In the genomic region with DNA sequence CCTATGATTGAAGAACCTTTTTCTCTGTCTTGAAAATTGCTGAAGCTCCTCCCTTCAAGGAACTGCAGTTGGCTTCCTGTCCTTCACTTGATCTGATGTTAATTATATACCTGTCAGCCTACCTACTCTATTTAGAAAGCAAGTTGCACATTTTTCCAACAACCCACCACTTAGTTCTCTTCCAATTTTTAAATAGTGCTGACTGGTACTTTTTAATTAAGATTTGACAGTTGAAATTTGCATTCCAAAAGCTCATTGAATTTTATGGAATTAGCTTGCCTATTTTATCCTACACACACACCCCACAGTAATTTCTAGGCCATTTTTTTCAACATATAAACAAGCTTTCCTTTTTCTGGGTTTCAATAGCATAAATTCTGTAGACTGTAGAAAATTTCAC, we compare ENCODE assay signal across 28 cellular contexts.
"Had no signal": no experiment of that assay in that cellular context is flagged by ENCODE, and none has a peak within 500 bp of the region (broad histone marks: within the 10 kb centered on the region; RNA-seq: fewer than 3 reads in every experiment).

No MANE protein-coding gene starts in this region.

- DNase-seq: activated CD4-positive, alpha-beta memory T cell treated with anti-CD3 and anti-CD28 coated beads, Interleukin-2, amount 10 ng/mL, durations not matched to agents 7 days and 5 days; activated CD4-positive, alpha-beta T cell treated with anti-CD3 and anti-CD28 coated beads for 1 hour; activated CD4-positive, alpha-beta T cell treated with anti-CD3 and anti-CD28 coated beads for 48 hours; activated CD4-positive, CD25-positive, alpha-beta regulatory T cell; activated CD8-positive, alpha-beta memory T cell treated with anti-CD3 and anti-CD28 coated beads for 24 hours; activated CD8-positive, alpha-beta memory T cell treated with anti-CD3 and anti-CD28 coated beads, Interleukin-2, amount 10 ng/mL, durations not matched to agents 7 days and 5 days; activated CD8-positive, alpha-beta memory T cell treated with anti-CD3 and anti-CD28 coated beads, Interleukin-2, amount 50 U/mL, for 48 hours; activated effector memory CD4-positive, alpha-beta T cell treated with anti-CD3 and anti-CD28 coated beads, Interleukin-2, amount 50 U/mL, for 16 hours; activated naive CD4-positive, alpha-beta T cell; activated T-cell treated with anti-CD3 and anti-CD28 coated beads, Interleukin-2, amount 50 U/mL, for 72 hours; adrenal gland; body of pancreas; NCI-H1092 treated with DMSO at 0.1 percent for 48 hours; NCI-H146; NCI-H187; NCI-H2029 treated with DMSO at 0.1 percent for 48 hours; NCI-H2107; NCI-H2171; NCI-H510A; NCI-H526; NCI-H774; Right ventricle myocardium superior; T1000; WERI-Rb-1 had no signal

- H3K27ac Mint-ChIP-seq: activated CD4-positive, alpha-beta memory T cell treated with anti-CD3 and anti-CD28 coated beads, Interleukin-2, amount 10 ng/mL, durations not matched to agents 7 days and 5 days; activated CD8-positive, alpha-beta memory T cell treated with anti-CD3 and anti-CD28 coated beads, Interleukin-2, amount 10 ng/mL, durations not matched to agents 7 days and 5 days; activated naive CD4-positive, alpha-beta T cell treated with anti-CD3 and anti-CD28 coated beads, Interleukin-2, amount 50 U/mL, for 72 hours; activated T-cell treated with anti-CD3 and anti-CD28 coated beads, Interleukin-2, amount 50 U/mL, for 72 hours; activated T-helper 17 cell treated with anti-CD3 and anti-CD28 coated beads, Interleukin-2, amount 50 U/mL, for 72 hours had no signal

- H3K4me3 ChIP-seq: adrenal gland, body of pancreas, breast epithelium had no signal

- FAIRE-seq: astrocyte had no signal

- H3K27ac ChIP-seq: adrenal gland, body of pancreas, breast epithelium, WERI-Rb-1 had no signal

- H3K4me1 Mint-ChIP-seq: activated CD4-positive, alpha-beta memory T cell treated with anti-CD3 and anti-CD28 coated beads, Interleukin-2, amount 10 ng/mL, durations not matched to agents 7 days and 5 days; activated CD8-positive, alpha-beta memory T cell treated with anti-CD3 and anti-CD28 coated beads, Interleukin-2, amount 10 ng/mL, durations not matched to agents 7 days and 5 days; activated T-helper 17 cell treated with anti-CD3 and anti-CD28 coated beads, Interleukin-2, amount 50 U/mL, for 72 hours had no signal

- H3K9me3 ChIP-seq: adrenal gland, body of pancreas, breast epithelium had no signal

- H3K4me3 Mint-ChIP-seq: activated CD4-positive, alpha-beta memory T cell treated with anti-CD3 and anti-CD28 coated beads, Interleukin-2, amount 10 ng/mL, durations not matched to agents 7 days and 5 days; activated CD8-positive, alpha-beta memory T cell treated with anti-CD3 and anti-CD28 coated beads, Interleukin-2, amount 10 ng/mL, durations not matched to agents 7 days and 5 days; activated T-cell treated with anti-CD3 and anti-CD28 coated beads, Interleukin-2, amount 50 U/mL, for 72 hours; activated T-helper 17 cell treated with anti-CD3 and anti-CD28 coated beads, Interleukin-2, amount 50 U/mL, for 72 hours had no signal

- H3K36me3 ChIP-seq: adrenal gland, breast epithelium, WERI-Rb-1 had no signal

- H3K27me3 ChIP-seq: adrenal gland, body of pancreas, breast epithelium had no signal

- ATAC-seq: activated CD8-positive, alpha-beta memory T cell treated with anti-CD3 and anti-CD28 coated beads, Interleukin-2, amount 10 ng/mL, durations not matched to agents 7 days and 5 days; activated naive CD4-positive, alpha-beta T cell treated with anti-CD3 and anti-CD28 coated beads, Interleukin-2, amount 50 U/mL, for 72 hours; activated T-cell treated with anti-CD3 and anti-CD28 coated beads, Interleukin-2, amount 50 U/mL, for 72 hours; activated T-helper 17 cell treated with anti-CD3 and anti-CD28 coated beads, Interleukin-2, amount 50 U/mL, for 72 hours; body of pancreas had no signal

- H3K27me3 Mint-ChIP-seq: activated CD4-positive, alpha-beta memory T cell treated with anti-CD3 and anti-CD28 coated beads, Interleukin-2, amount 10 ng/mL, durations not matched to agents 7 days and 5 days; activated CD8-positive, alpha-beta memory T cell treated with anti-CD3 and anti-CD28 coated beads, Interleukin-2, amount 10 ng/mL, durations not matched to agents 7 days and 5 days; activated T-helper 17 cell treated with anti-CD3 and anti-CD28 coated beads, Interleukin-2, amount 50 U/mL, for 72 hours had no signal

- H3K36me3 Mint-ChIP-seq: activated CD8-positive, alpha-beta memory T cell treated with anti-CD3 and anti-CD28 coated beads, Interleukin-2, amount 10 ng/mL, durations not matched to agents 7 days and 5 days; activated naive CD4-positive, alpha-beta T cell treated with anti-CD3 and anti-CD28 coated beads, Interleukin-2, amount 50 U/mL, for 72 hours had no signal

- H3K4me1 ChIP-seq: adrenal gland, body of pancreas, breast epithelium had no signal
